Comparison of ENCODE assay signal across 9 cellular contexts in genomic region chr10:6089334-6090219, GRCh38. TPM values are rescaled to one million over a fixed set of nuclear protein-coding genes. Genes with fewer than 3 reads are reported as not detected.
DNase-seq lines count a peak whose midpoint lies in the region; ATAC-seq and TF ChIP-seq lines count a peak whose summit lies in the region.
"Had no signal": no experiment of that assay in that cellular context is flagged by ENCODE, and none has a peak within 500 bp of the region (broad histone marks: within the 10 kb centered on the region; RNA-seq: fewer than 3 reads in every experiment).

No MANE protein-coding gene starts in this region.

- H3K4me3 ChIP-seq in cardiac muscle cell (peak overlapping the region; percentile 99), epithelial cell of proximal tubule (ENCODE audit: low read depth, low read length) (peak overlapping the region; percentile 92)

- H3K9me3 Mint-ChIP-seq in T-cell (no peaks in the 10 kb centered on the region), nephron progenitor cell (peaks cover 5% of the 10 kb centered on the region)

- intact Hi-C loops in cardiac septum (cut with DNase I): loop anchor here (2.0 to 5.0 kb wide), 4 partner anchors 77 to 313 kb away; partner anchors contain the start of gene PFKFB3

- no peaks in the 10 kb centered on the region for H3K9me3 ChIP-seq in cardiac muscle cell (ENCODE audit: low read depth)

- peak overlapping the region; percentile 99 for H3K27ac ChIP-seq in cardiac muscle cell

- DNase-seq in cardiac muscle cell (ENCODE audit: low read depth in 1 of 2, low spot score in 1 of 2) (peak in 1 of 2 donors; percentile 69), cardiac septum (ENCODE audit: low spot score) (no peak), T-cell (peak in 10 of 34 experiments; percentile 9 to 39 (median 20)), epithelial cell of proximal tubule (ENCODE audit: low read depth) (no peak), nephron progenitor cell (peak; percentile 59), NCI-H345 (lab: John Stamatoyannopoulos, UW) (no peak)

- TF ChIP-seq CTCF in cardiac muscle cell (IDR thresholded peaks at IDR 0.05; ENCODE audit: low read depth, low read length): no peak
- no peak for TF ChIP-seq CTCF in epithelial cell of proximal tubule (conservative IDR thresholded peaks at IDR 0.05; ENCODE audit: low read depth, low read length)
- no peak for TF ChIP-seq CTCF in nephron progenitor cell (IDR thresholded peaks at IDR 0.05)

- no peaks in the 10 kb centered on the region for H3K36me3 Mint-ChIP-seq in T-cell
- peaks cover 19% of the 10 kb centered on the region for H3K36me3 Mint-ChIP-seq in nephron progenitor cell (ENCODE audit: low read depth)

- H3K36me3 ChIP-seq in cardiac muscle cell: no peaks in the 10 kb centered on the region

- POLR2A ChIA-PET in T-cell (lab: Charles Lee): interaction anchor here (0.5 to 0.6 kb wide), 3 partner anchors 21 to 76 kb away, joined by 5 to 7 read pairs (median 7); no protein-coding TSS in a partner anchor

- H3K27me3 ChIP-seq in cardiac muscle cell: no peaks in the 10 kb centered on the region

- peaks cover 6% of the 10 kb centered on the region for H3K4me1 ChIP-seq in cardiac muscle cell (ENCODE audit: low read depth)

- CTCF ChIA-PET in T-cell (lab: Charles Lee): interaction anchor here in 1 of 2 donors (0.5 to 1.6 kb wide), 6 partner anchors 38 to 501 kb away, joined by 3 to 5 read pairs (median 4); no protein-coding TSS in a partner anchor

- peak overlapping the region; percentile 87 to 92 (median 91) for H3K4me3 Mint-ChIP-seq in T-cell
- peak overlapping the region; percentile 91 for H3K4me3 Mint-ChIP-seq in nephron progenitor cell

- peaks cover 67 to 76% (median 75%) of the 10 kb centered on the region in 3 donors for H3K4me1 Mint-ChIP-seq in T-cell
- H3K4me1 Mint-ChIP-seq in nephron progenitor cell: peaks cover 47% of the 10 kb centered on the region

- no peaks in the 10 kb centered on the region for H3K27me3 Mint-ChIP-seq in T-cell
- H3K27me3 Mint-ChIP-seq in nephron progenitor cell (ENCODE audit: low read depth, poor library complexity): no peaks in the 10 kb centered on the region

- ATAC-seq in HG03108 (IDR thresholded peaks at IDR 0.05; ENCODE audit: unreplicated experiment) (peak; percentile 19), T-cell (replicated peaks in 1 of 4) (peak in 2 of 4 experiments; percentile 11 to 21), GM18517 (IDR thresholded peaks at IDR 0.05; ENCODE audit: unreplicated experiment) (no peak)

- H3K27ac Mint-ChIP-seq in T-cell: peak overlapping the region; percentile 65 to 77
- H3K27ac Mint-ChIP-seq in nephron progenitor cell: peak overlapping the region; percentile 72

RNA-seq across cellular contexts. Expression of gene RBM17, which starts 0.7 kb away (rescaled TPM):
- total RNA-seq in cardiac muscle cell (39.4 and 86.2 TPM in 2 replicates), cardiac septum (70.1 TPM), T-cell (100 to 1,000 TPM; 119 to 148 (median 127) TPM), epithelial cell of proximal tubule (48.2 and 57.3 TPM in 2 replicates)
- polyA plus RNA-seq in cardiac muscle cell: 125 and 144 TPM in 2 replicates

RNA-seq across cellular contexts. Expression of gene IL2RA, which starts 27.4 kb away (rescaled TPM):
- not detected in 2 replicates for total RNA-seq in cardiac muscle cell
- polyA plus RNA-seq in cardiac muscle cell: not detected in 2 replicates
- total RNA-seq in cardiac septum: 0.73 TPM
- 10 to 100 TPM; 19.9 to 40.4 (median 28.1) TPM for total RNA-seq in T-cell
- not detected in 2 replicates for total RNA-seq in epithelial cell of proximal tubule
- total RNA-seq: myocyte had no signal

Comparison
In these comparisons a context has a peak if more than half of its experiments do, and no peak if none do; other contexts are left out.
1. RNA of gene IL2RA, which starts 27.4 kb away (total RNA-seq): 19.9 to 40.4 TPM in T-cell; 0.73 TPM in cardiac septum (single experiment), not detected in cardiac muscle cell and not detected in epithelial cell of proximal tubule; every median in the first group is over 10 times any median in the second.